Comparison of ENCODE assay signal across 14 cellular contexts in genomic region chr2:60808330-60808801, GRCh38. TPM values are rescaled to one million over a fixed set of nuclear protein-coding genes. Genes with fewer than 3 reads are reported as not detected.
DNase-seq lines count a peak whose midpoint lies in the region; ATAC-seq and TF ChIP-seq lines count a peak whose summit lies in the region.
"Had no signal": no experiment of that assay in that cellular context is flagged by ENCODE, and none has a peak within 500 bp of the region (broad histone marks: within the 10 kb centered on the region; RNA-seq: fewer than 3 reads in every experiment).

No MANE protein-coding gene starts in this region.

- peaks cover 51% of the 10 kb centered on the region for H3K4me1 ChIP-seq in OCI-LY3 (ENCODE audit: low read length)
- H3K4me1 ChIP-seq: A549, upper lobe of right lung had no signal

- H3K36me3 Mint-ChIP-seq in activated CD4-positive, alpha-beta memory T cell treated with anti-CD3 and anti-CD28 coated beads for 36 hours, result peaks cover 2% of the 10 kb centered on the region
- H3K36me3 Mint-ChIP-seq in activated CD4-positive, alpha-beta memory T cell treated with anti-CD3 and anti-CD28 coated beads, Interleukin-2, amount 10 ng/mL, durations not matched to agents 7 days and 5 days (ENCODE audit: low read depth), result no peaks in the 10 kb centered on the region

- no peak overlapping the region for H3K9ac ChIP-seq in OCI-LY3 (ENCODE audit: low read length)

- H3K4me1 Mint-ChIP-seq in activated CD4-positive, alpha-beta memory T cell treated with anti-CD3 and anti-CD28 coated beads for 36 hours (ENCODE audit: low read depth), result peaks cover 49% of the 10 kb centered on the region
- peaks cover 30% of the 10 kb centered on the region for H3K4me1 Mint-ChIP-seq in activated CD4-positive, alpha-beta memory T cell treated with anti-CD3 and anti-CD28 coated beads, Interleukin-2, amount 10 ng/mL, durations not matched to agents 7 days and 5 days

- ATAC-seq in GM21526 (IDR thresholded peaks at IDR 0.05; ENCODE audit: low FRiP score, unreplicated experiment), result no peak
- ATAC-seq: upper lobe of right lung had no signal

- no peak for TF ChIP-seq POLR2A in erythroblast (IDR thresholded peaks at IDR 0.05; ENCODE audit: low read length)

- H3K27ac ChIP-seq in OCI-LY3 (ENCODE audit: low read length), result peak overlapping the region; percentile 97; the same call in 1 of the 2 replicates
- H3K27ac ChIP-seq: A549, ovary, upper lobe of right lung had no signal

- H4K20me1 ChIP-seq in OCI-LY3 (ENCODE audit: insufficient read depth, low read length), result no peaks in the 10 kb centered on the region

- no peaks in the 10 kb centered on the region for H3K9me3 Mint-ChIP-seq in activated CD4-positive, alpha-beta memory T cell treated with anti-CD3 and anti-CD28 coated beads for 36 hours
- no peaks in the 10 kb centered on the region for H3K9me3 Mint-ChIP-seq in activated CD4-positive, alpha-beta memory T cell treated with anti-CD3 and anti-CD28 coated beads, Interleukin-2, amount 10 ng/mL, durations not matched to agents 7 days and 5 days

- no peaks in the 10 kb centered on the region for H3K27me3 Mint-ChIP-seq in activated CD4-positive, alpha-beta memory T cell treated with anti-CD3 and anti-CD28 coated beads for 36 hours
- no peaks in the 10 kb centered on the region for H3K27me3 Mint-ChIP-seq in activated CD4-positive, alpha-beta memory T cell treated with anti-CD3 and anti-CD28 coated beads, Interleukin-2, amount 10 ng/mL, durations not matched to agents 7 days and 5 days

- no peak overlapping the region for H3K4me3 Mint-ChIP-seq in activated CD4-positive, alpha-beta memory T cell treated with anti-CD3 and anti-CD28 coated beads for 36 hours
- no peak overlapping the region for H3K4me3 Mint-ChIP-seq in activated CD4-positive, alpha-beta memory T cell treated with anti-CD3 and anti-CD28 coated beads, Interleukin-2, amount 10 ng/mL, durations not matched to agents 7 days and 5 days

- intact Hi-C loops in activated CD4-positive, alpha-beta memory T cell treated with anti-CD3 and anti-CD28 coated beads for 36 hours (cut with micrococcal nuclease), result loop anchor here (5.0 kb wide), 3 partner anchors 51 to 209 kb away; partner anchors contain the start of genes PAPOLG, PEX13 and PUS10

- H3K36me3 ChIP-seq in OCI-LY3 (replicated peaks; ENCODE audit: low read depth, low read length), result no peaks in the 10 kb centered on the region
- H3K36me3 ChIP-seq: ovary, upper lobe of right lung had no signal

- H3K9me3 ChIP-seq in OCI-LY3 (ENCODE audit: insufficient read depth, low read length), result no peaks in the 10 kb centered on the region
- H3K9me3 ChIP-seq: A549, ovary, upper lobe of right lung had no signal

- POLR2A ChIA-PET in activated CD4-positive, alpha-beta memory T cell treated with anti-CD3 and anti-CD28 coated beads for 36 hours (lab: Charles Lee), result interaction anchor here (0.6 to 3.8 kb wide), 4 partner anchors 10 to 74 kb away, joined by 3 to 28 read pairs (median 3); partner anchors contain the start of gene REL
- POLR2A ChIA-PET in activated CD4-positive, alpha-beta memory T cell treated with anti-CD3 and anti-CD28 coated beads, Interleukin-2, amount 10 ng/mL, durations not matched to agents 7 days and 5 days (lab: Charles Lee), result interaction anchor here (1.0 to 1.6 kb wide), 2 partner anchors 11 to 114 kb away, joined by 3 to 9 read pairs; no protein-coding TSS in a partner anchor

- CTCF ChIA-PET in activated CD4-positive, alpha-beta memory T cell treated with anti-CD3 and anti-CD28 coated beads for 36 hours (lab: Charles Lee), result interaction anchor here (0.8 to 5.9 kb wide), 3 partner anchors 11 to 190 kb away, joined by 4 to 74 read pairs (median 36); no protein-coding TSS in a partner anchor
- CTCF ChIA-PET in activated CD4-positive, alpha-beta memory T cell treated with anti-CD3 and anti-CD28 coated beads, Interleukin-2, amount 10 ng/mL, durations not matched to agents 7 days and 5 days (lab: Charles Lee), result no interaction called here

- no peaks in the 10 kb centered on the region for H3K79me2 ChIP-seq in OCI-LY3 (ENCODE audit: low read length)

- no peaks in the 10 kb centered on the region for H3K27me3 ChIP-seq in OCI-LY3 (ENCODE audit: low read depth, low read length)
- H3K27me3 ChIP-seq: ovary, upper lobe of right lung had no signal

- H2AFZ ChIP-seq in OCI-LY3 (ENCODE audit: low read depth, low read length), result no peak overlapping the region

- H3K27ac Mint-ChIP-seq in activated CD4-positive, alpha-beta memory T cell treated with anti-CD3 and anti-CD28 coated beads for 36 hours, result peak overlapping the region; percentile 88
- no peak overlapping the region for H3K27ac Mint-ChIP-seq in activated CD4-positive, alpha-beta memory T cell treated with anti-CD3 and anti-CD28 coated beads, Interleukin-2, amount 10 ng/mL, durations not matched to agents 7 days and 5 days

- no peak for TF ChIP-seq CTCF in OCI-LY3 (IDR thresholded peaks at IDR 0.05; ENCODE audit: low read depth, low read length)

- H3K4me3 ChIP-seq in OCI-LY3 (ENCODE audit: low read length), result no peak overlapping the region
- H3K4me3 ChIP-seq: A549, ovary, upper lobe of right lung had no signal

- 0 out of 2 replicates have a peak overlapping the region, but pooled peaks have one; percentile 61 for H3K4me2 ChIP-seq in OCI-LY3 (ENCODE audit: low read length)
- H3K4me2 ChIP-seq: A549 had no signal

- DNase-seq in activated CD4-positive, alpha-beta memory T cell treated with anti-CD3 and anti-CD28 coated beads for 36 hours, result no peak
- no peak for DNase-seq in activated CD4-positive, alpha-beta memory T cell treated with anti-CD3 and anti-CD28 coated beads, Interleukin-2, amount 10 ng/mL, durations not matched to agents 7 days and 5 days
- DNase-seq in erythroblast (lab: John Stamatoyannopoulos, UW) (peak; percentile 20 to 43), pons (ENCODE audit: low spot score) (peak; percentile 42), DMS79 treated with DMSO at 0.1 percent for 48 hours (lab: John Stamatoyannopoulos, UW) (no peak), DMS153 treated with DMSO at 0.1 percent for 48 hours (lab: John Stamatoyannopoulos, UW; ENCODE audit: unreplicated experiment) (no peak)
- DNase-seq: dermis blood vessel endothelial cell, GF-D8, ovary, small intestine, upper lobe of right lung had no signal

RNA-seq across cellular contexts. Expression of gene PAPOLG, which starts 52.3 kb away (rescaled TPM):
- total RNA-seq in activated CD4-positive, alpha-beta memory T cell treated with anti-CD3 and anti-CD28 coated beads for 36 hours, result 10 to 100 TPM; 14.4 to 15.7 TPM
- 10 to 100 TPM; 21.1 to 23.6 TPM for total RNA-seq in activated CD4-positive, alpha-beta memory T cell treated with anti-CD3 and anti-CD28 coated beads, Interleukin-2, amount 10 ng/mL, durations not matched to agents 7 days and 5 days

Comparison
In these comparisons a context has a peak if more than half of its experiments do, and no peak if none do; other contexts are left out.
1. DNase-seq: peak in erythroblast (2 of 2) and pons (single experiment); none in activated CD4-positive, alpha-beta memory T cell treated with anti-CD3 and anti-CD28 coated beads for 36 hours (single experiment), activated CD4-positive, alpha-beta memory T cell treated with anti-CD3 and anti-CD28 coated beads, Interleukin-2, amount 10 ng/mL, durations not matched to agents 7 days and 5 days (single experiment), DMS79 treated with DMSO at 0.1 percent for 48 hours (single experiment) and DMS153 treated with DMSO at 0.1 percent for 48 hours (single experiment).